25 cellular contexts compared by ENCODE assay signal in the genomic region with DNA sequence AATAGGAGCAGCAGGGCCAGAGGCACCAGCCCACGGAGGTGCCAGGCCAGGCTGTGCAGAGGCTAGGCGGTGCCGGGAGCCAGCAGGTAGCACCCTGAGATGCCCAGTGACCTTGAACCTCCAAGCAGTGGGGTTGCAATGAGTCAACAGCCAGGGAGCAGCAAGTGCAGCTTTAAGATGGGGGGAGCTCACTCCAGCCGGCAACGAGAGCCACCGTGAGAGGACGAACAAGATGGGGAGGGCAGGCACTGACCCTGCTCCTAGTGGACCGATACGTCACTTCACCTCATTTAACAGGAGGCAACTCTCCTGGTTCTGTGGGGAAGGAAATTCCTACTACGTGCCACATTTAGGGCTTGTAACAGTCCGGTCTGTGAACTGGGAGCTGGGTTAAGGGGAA. TPM values are rescaled to one million over a fixed set of nuclear protein-coding genes. Genes with fewer than 3 reads are reported as not detected.
A peak's percentile ranks its signal among the peaks of the same experiment; 100 is the strongest.
DNase-seq lines count a peak whose midpoint lies in the region; ATAC-seq and TF ChIP-seq lines count a peak whose summit lies in the region.
"Had no signal": no experiment of that assay in that cellular context is flagged by ENCODE, and none has a peak within 500 bp of the region (broad histone marks: within the 10 kb centered on the region; RNA-seq: fewer than 3 reads in every experiment).

No MANE protein-coding gene starts in this region.

- WGBS in thymus, result 96% methylated on average over 11 of the region's 11 CpGs

- no peaks in the 10 kb centered on the region for H3K27me3 Mint-ChIP-seq in activated CD4-positive, alpha-beta T cell treated with anti-CD3 and anti-CD28 coated beads, Interleukin-2, amount 10 ng/mL, durations not matched to agents 7 days and 5 days
- H3K27me3 Mint-ChIP-seq in activated CD4-positive, alpha-beta T cell treated with anti-CD3 and anti-CD28 coated beads for 36 hours, result no peaks in the 10 kb centered on the region
- H3K27me3 Mint-ChIP-seq: activated CD4-positive, alpha-beta memory T cell treated with anti-CD3 and anti-CD28 coated beads for 36 hours had no signal

- no peak overlapping the region for H3K4me3 Mint-ChIP-seq in activated CD4-positive, alpha-beta T cell treated with anti-CD3 and anti-CD28 coated beads, Interleukin-2, amount 10 ng/mL, durations not matched to agents 7 days and 5 days
- no peak overlapping the region for H3K4me3 Mint-ChIP-seq in activated CD4-positive, alpha-beta T cell treated with anti-CD3 and anti-CD28 coated beads for 36 hours
- H3K4me3 Mint-ChIP-seq: activated CD4-positive, alpha-beta memory T cell treated with anti-CD3 and anti-CD28 coated beads for 36 hours; T-helper 1 cell treated with Interleukin-12 subunit alpha and Interleukin-12 subunit beta and Interleukin-4 antibody, amounts not matched to agents 30 μg/mL and 1 μg/mL, for 36 hours had no signal

- POLR2A ChIA-PET in activated CD4-positive, alpha-beta T cell treated with anti-CD3 and anti-CD28 coated beads, Interleukin-2, amount 10 ng/mL, durations not matched to agents 7 days and 5 days (lab: Charles Lee), result interaction anchor here (0.6 kb wide), 1 partner anchor 14 kb away, joined by 3 read pairs; no protein-coding TSS in a partner anchor
- POLR2A ChIA-PET in activated CD4-positive, alpha-beta T cell treated with anti-CD3 and anti-CD28 coated beads for 36 hours (lab: Charles Lee), result interaction anchor here (0.7 kb wide), 1 partner anchor 59 kb away, joined by 3 read pairs; no protein-coding TSS in a partner anchor

- TF ChIP-seq CTCF in right atrium auricular region (IDR thresholded peaks at IDR 0.05), result no peak

- H3K27me3 ChIP-seq in adipocyte (replicated peaks; ENCODE audit: control insufficient read depth, insufficient read depth, low read length) (no peaks in the 10 kb centered on the region), right atrium auricular region (no peaks in the 10 kb centered on the region), thymus (ENCODE audit: control insufficient read depth, insufficient read depth) (no peaks in the 10 kb centered on the region)
- H3K27me3 ChIP-seq: cardiac muscle cell, dorsolateral prefrontal cortex, SJSA1 had no signal

- H3K36me3 ChIP-seq in adipocyte (ENCODE audit: control insufficient read depth, insufficient read depth, low read length, severe bottlenecking) (peaks cover 27% of the 10 kb centered on the region), right atrium auricular region (peaks cover 3% of the 10 kb centered on the region), thymus (ENCODE audit: control insufficient read depth, insufficient read depth) (peaks cover 18% of the 10 kb centered on the region)
- H3K36me3 ChIP-seq: cardiac muscle cell had no signal

- intact Hi-C loops in activated CD4-positive, alpha-beta T cell treated with anti-CD3 and anti-CD28 coated beads for 36 hours (cut with DNase I, micrococcal nuclease), result no loop called here

- H3K4me3 ChIP-seq in adipocyte (ENCODE audit: low read length) (no peak overlapping the region), right atrium auricular region (no peak overlapping the region), thymus (ENCODE audit: low read length) (no peak overlapping the region)
- H3K4me3 ChIP-seq: cardiac muscle cell, dorsolateral prefrontal cortex, SJSA1 had no signal

- H3K9ac ChIP-seq in adipocyte (ENCODE audit: low read length), result peak overlapping the region; percentile 5

- H3K4me1 ChIP-seq in adipocyte (ENCODE audit: control insufficient read depth, insufficient read depth, low read length) (peaks cover 39% of the 10 kb centered on the region), right atrium auricular region (peaks cover 0 to 38% of the 10 kb centered on the region in 2 donors), thymus (ENCODE audit: control insufficient read depth, insufficient read depth, low read length) (peaks cover 67% of the 10 kb centered on the region)
- H3K4me1 ChIP-seq: SJSA1 had no signal

- H3K36me3 Mint-ChIP-seq in activated CD4-positive, alpha-beta T cell treated with anti-CD3 and anti-CD28 coated beads, Interleukin-2, amount 10 ng/mL, durations not matched to agents 7 days and 5 days (ENCODE audit: low read depth), result peaks cover 13% of the 10 kb centered on the region
- H3K36me3 Mint-ChIP-seq in activated CD4-positive, alpha-beta T cell treated with anti-CD3 and anti-CD28 coated beads for 36 hours (ENCODE audit: low read depth), result peaks cover 23% of the 10 kb centered on the region

- no peaks in the 10 kb centered on the region for H3K9me3 ChIP-seq in adipocyte (ENCODE audit: control insufficient read depth, low read length)
- no peaks in the 10 kb centered on the region for H3K9me3 ChIP-seq in right atrium auricular region
- H3K9me3 ChIP-seq in thymus (ENCODE audit: control insufficient read depth), result no peaks in the 10 kb centered on the region
- H3K9me3 ChIP-seq: SJSA1 had no signal

- ATAC-seq in activated CD4-positive, alpha-beta T cell treated with anti-CD3 and anti-CD28 coated beads for 36 hours, result no peak
- ATAC-seq in HG02884 (IDR thresholded peaks at IDR 0.05; ENCODE audit: unreplicated experiment), result no peak

- peaks cover 46% of the 10 kb centered on the region for H3K4me1 Mint-ChIP-seq in activated CD4-positive, alpha-beta T cell treated with anti-CD3 and anti-CD28 coated beads, Interleukin-2, amount 10 ng/mL, durations not matched to agents 7 days and 5 days
- peaks cover 37% of the 10 kb centered on the region for H3K4me1 Mint-ChIP-seq in activated CD4-positive, alpha-beta T cell treated with anti-CD3 and anti-CD28 coated beads for 36 hours

- no peak for DNase-seq in activated CD4-positive, alpha-beta T cell treated with anti-CD3 and anti-CD28 coated beads, Interleukin-2, amount 10 ng/mL, durations not matched to agents 7 days and 5 days
- no peak for DNase-seq in activated CD4-positive, alpha-beta T cell treated with anti-CD3 and anti-CD28 coated beads for 36 hours
- DNase-seq in adipocyte (ENCODE audit: low read depth) (no peak), right atrium auricular region (ENCODE audit: low spot score) (no peak), NCI-H526 treated with DMSO at 0.1 percent for 48 hours (lab: John Stamatoyannopoulos, UW) (no peak), SIG-M5 treated with dmso at 0.1 percent for 504 hours (lab: John Stamatoyannopoulos, UW; ENCODE audit: unreplicated experiment) (no peak)
- DNase-seq: activated CD4-positive, alpha-beta memory T cell treated with anti-CD3 and anti-CD28 coated beads for 36 hours; activated effector memory CD4-positive, alpha-beta T cell treated with anti-CD3 and anti-CD28 coated beads, Interleukin-2, amount 50 U/mL, for 16 hours; COR-L47; foreskin fibroblast; hippocampal formation; MV-4-11; NCI-H187; NCI-H748 treated with DMSO at 0.1 percent for 48 hours; stimulated activated CD4-positive, alpha-beta T cell treated with anti-CD3 and anti-CD28 coated beads, Interleukin-1b, Interleukin-23, amount 100 ng/mL, for 48 hours; stimulated activated naive CD4-positive, alpha-beta T cell; trophoblast cell had no signal

- CTCF ChIA-PET in activated CD4-positive, alpha-beta T cell treated with anti-CD3 and anti-CD28 coated beads, Interleukin-2, amount 10 ng/mL, durations not matched to agents 7 days and 5 days (lab: Charles Lee), result interaction anchor here (0.7 kb wide), 1 partner anchor 205 kb away, joined by 3 read pairs; no protein-coding TSS in a partner anchor
- CTCF ChIA-PET in activated CD4-positive, alpha-beta T cell treated with anti-CD3 and anti-CD28 coated beads for 36 hours (lab: Charles Lee), result interaction anchor here (0.6 to 0.9 kb wide), 4 partner anchors 48 to 540 kb away, joined by 3 to 6 read pairs (median 3); no protein-coding TSS in a partner anchor

- peak overlapping the region; percentile 46 for H3K27ac Mint-ChIP-seq in activated CD4-positive, alpha-beta T cell treated with anti-CD3 and anti-CD28 coated beads, Interleukin-2, amount 10 ng/mL, durations not matched to agents 7 days and 5 days
- no peak overlapping the region for H3K27ac Mint-ChIP-seq in activated CD4-positive, alpha-beta T cell treated with anti-CD3 and anti-CD28 coated beads for 36 hours
- H3K27ac Mint-ChIP-seq: activated CD4-positive, alpha-beta memory T cell treated with anti-CD3 and anti-CD28 coated beads for 36 hours; T-helper 1 cell treated with Interleukin-12 subunit alpha and Interleukin-12 subunit beta and Interleukin-4 antibody, amounts not matched to agents 30 μg/mL and 1 μg/mL, for 36 hours had no signal

- peak overlapping the region; percentile 40 to 44 for H3K27ac ChIP-seq in right atrium auricular region
- peak overlapping the region; percentile 62 for H3K27ac ChIP-seq in thymus (ENCODE audit: low read depth)
- H3K27ac ChIP-seq: 22Rv1, cardiac muscle cell, SJSA1 had no signal

- H3K9me3 Mint-ChIP-seq in activated CD4-positive, alpha-beta T cell treated with anti-CD3 and anti-CD28 coated beads, Interleukin-2, amount 10 ng/mL, durations not matched to agents 7 days and 5 days, result no peaks in the 10 kb centered on the region
- H3K9me3 Mint-ChIP-seq in activated CD4-positive, alpha-beta T cell treated with anti-CD3 and anti-CD28 coated beads for 36 hours (ENCODE audit: low read depth), result no peaks in the 10 kb centered on the region
- H3K9me3 Mint-ChIP-seq: activated CD4-positive, alpha-beta memory T cell treated with anti-CD3 and anti-CD28 coated beads for 36 hours; T-helper 1 cell treated with Interleukin-12 subunit alpha and Interleukin-12 subunit beta and Interleukin-4 antibody, amounts not matched to agents 30 μg/mL and 1 μg/mL, for 36 hours had no signal

RNA-seq across cellular contexts. Expression of a gene that starts 4.8 kb away (rescaled TPM):
- 10 to 100 TPM; 40.7 to 49.5 TPM for total RNA-seq in activated CD4-positive, alpha-beta T cell treated with anti-CD3 and anti-CD28 coated beads, Interleukin-2, amount 10 ng/mL, durations not matched to agents 7 days and 5 days
- total RNA-seq in activated CD4-positive, alpha-beta T cell treated with anti-CD3 and anti-CD28 coated beads for 36 hours, result 10 to 100 TPM; 41.6 to 51.3 TPM
- total RNA-seq in right atrium auricular region, result 10 to 100 TPM; 32.1 to 34.5 TPM
- polyA plus RNA-seq in thymus, result 16.8 TPM

RNA-seq across cellular contexts. Expression of a gene that starts 20.0 kb away (rescaled TPM):
- 100 to 1,000 TPM; 248 to 271 TPM for total RNA-seq in activated CD4-positive, alpha-beta T cell treated with anti-CD3 and anti-CD28 coated beads, Interleukin-2, amount 10 ng/mL, durations not matched to agents 7 days and 5 days
- 100 to 1,000 TPM; 194 to 232 TPM for total RNA-seq in activated CD4-positive, alpha-beta T cell treated with anti-CD3 and anti-CD28 coated beads for 36 hours
- 10 to 100 TPM; 23.8 to 36.3 TPM for total RNA-seq in right atrium auricular region
- 18.6 TPM for polyA plus RNA-seq in thymus

RNA-seq across cellular contexts. Expression of a gene that starts 58.1 kb away (rescaled TPM):
- total RNA-seq in activated CD4-positive, alpha-beta T cell treated with anti-CD3 and anti-CD28 coated beads, Interleukin-2, amount 10 ng/mL, durations not matched to agents 7 days and 5 days, result under 1 TPM; 0.25 to 0.27 TPM
- under 1 TPM in 1 of 2 experiments, not detected in 1; 0.11 TPM for total RNA-seq in activated CD4-positive, alpha-beta T cell treated with anti-CD3 and anti-CD28 coated beads for 36 hours
- total RNA-seq in right atrium auricular region, result 10 to 100 TPM in 1 of 2 donors, 1 to 10 TPM in 1; 2.6 to 15.4 TPM
- 13.2 TPM for polyA plus RNA-seq in thymus
- total RNA-seq: myocyte had no signal

Comparison
In these comparisons a context has a peak if more than half of its experiments do, and no peak if none do; other contexts are left out.
1. RNA of a gene that starts 20.0 kb away (total RNA-seq): 248 to 271 TPM in activated CD4-positive, alpha-beta T cell treated with anti-CD3 and anti-CD28 coated beads, Interleukin-2, amount 10 ng/mL, durations not matched to agents 7 days and 5 days and 194 to 232 TPM in activated CD4-positive, alpha-beta T cell treated with anti-CD3 and anti-CD28 coated beads for 36 hours; 23.8 to 36.3 TPM in right atrium auricular region; every median in the first group is over 4 times any median in the second.